Comparison of ENCODE assay signal across 13 cellular contexts in the genomic region with DNA sequence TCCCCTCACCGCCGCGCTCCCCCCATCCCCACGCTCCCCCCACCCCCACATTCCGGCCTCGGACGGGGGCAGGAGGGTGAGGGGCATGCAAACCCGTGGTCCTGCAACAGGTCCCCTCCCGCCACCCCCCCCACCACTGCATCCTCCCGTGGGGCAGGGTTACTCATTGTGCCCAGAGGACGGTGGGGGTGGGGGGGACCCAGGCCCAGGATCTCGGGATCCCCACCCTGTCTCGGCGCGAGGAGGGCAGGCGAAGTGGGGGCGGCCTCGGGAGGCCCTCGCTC. TPM values are rescaled to one million over a fixed set of nuclear protein-coding genes. Genes with fewer than 3 reads are reported as not detected.
DNase-seq lines count a peak whose midpoint lies in the region; ATAC-seq, FAIRE-seq and TF ChIP-seq lines count a peak whose summit lies in the region.
"Had no signal": no experiment of that assay in that cellular context is flagged by ENCODE, and none has a peak within 500 bp of the region (broad histone marks: within the 10 kb centered on the region; RNA-seq: fewer than 3 reads in every experiment).

No MANE protein-coding gene starts in this region.

- TF ChIP-seq RAD21 in K562 (CRISPR knock-in tag; conservative IDR thresholded peaks at IDR 0.05 in 1 of 2, IDR thresholded peaks at IDR 0.05 in 1 of 2) = no peak

- H3K4me1 ChIP-seq in cardiac muscle cell (ENCODE audit: low read depth) (no peaks in the 10 kb centered on the region), K562 (replicated peaks in 1 of 2; ENCODE audit: control insufficient read depth in 2 of 2, insufficient read depth in 2 of 2, low read length in 2 of 2) (peaks cover 0 to 71% of the 10 kb centered on the region in 2 experiments; a peak in 4 of 5 replicates), right lobe of liver (no peaks in the 10 kb centered on the region), upper lobe of left lung (peaks cover 6 to 24% (median 17%) of the 10 kb centered on the region in 4 donors)

- H3K36me3 ChIP-seq in cardiac muscle cell = no peaks in the 10 kb centered on the region
- H3K36me3 ChIP-seq in K562 (ENCODE audit: control insufficient read depth, insufficient read depth, low read length) = no peaks in the 10 kb centered on the region
- no peaks in the 10 kb centered on the region for H3K36me3 ChIP-seq in right lobe of liver
- H3K36me3 ChIP-seq in upper lobe of left lung = no peaks in the 10 kb centered on the region
- H3K36me3 ChIP-seq: thyroid gland had no signal

- intact Hi-C loops in left ventricle myocardium superior (cut with micrococcal nuclease) = no loop called here
- intact Hi-C loops in K562 (cut with micrococcal nuclease) = no loop called here
- intact Hi-C loops in right lobe of liver (cut with DNase I) = no loop called here

- BruUV-seq in K562 (replicated peaks; lab: Mats Ljungman, UMichigan) = no TSS peak

- TF ChIP-seq EP300 in K562 (IDR thresholded peaks at IDR 0.05; ENCODE audit: low read length) (no peak), upper lobe of left lung (IDR thresholded peaks at IDR 0.05) (no peak)

- no peaks in the 10 kb centered on the region; the same call in 1 of the 2 replicates for H4K20me1 ChIP-seq in K562 (replicated peaks; ENCODE audit: control insufficient read depth, insufficient read depth, low read length)

- peak overlapping the region; percentile 83 for H3K4me2 ChIP-seq in K562 (ENCODE audit: insufficient read depth, low read length)

- H3K79me2 ChIP-seq in K562 (ENCODE audit: control insufficient read depth, insufficient read depth, low read length) = no peaks in the 10 kb centered on the region

- H3K27me3 ChIP-seq in cardiac muscle cell = peaks cover 28% of the 10 kb centered on the region
- peaks cover 0 to 14% of the 10 kb centered on the region in 2 experiments; a peak in 1 of 5 replicates for H3K27me3 ChIP-seq in K562 (ENCODE audit: control insufficient read depth in 2 of 2, insufficient read depth in 2 of 2, low read length in 2 of 2)
- no peaks in the 10 kb centered on the region for H3K27me3 ChIP-seq in right lobe of liver
- H3K27me3 ChIP-seq in upper lobe of left lung = no peaks in the 10 kb centered on the region
- H3K27me3 ChIP-seq: thyroid gland had no signal

- peak overlapping the region; percentile 82 for H2AFZ ChIP-seq in K562 (ENCODE audit: low read depth, low read length)

- H3K4me3 ChIP-seq in cardiac muscle cell = peak overlapping the region; percentile 43
- H3K4me3 ChIP-seq in K562 = peak overlapping the region; percentile 44
- peak overlapping the region; percentile 14 to 40 (median 16) for H3K4me3 ChIP-seq in right lobe of liver
- H3K4me3 ChIP-seq in upper lobe of left lung = peak overlapping the region; percentile 10 to 51 (median 50)

- TF ChIP-seq CTCF in cardiac muscle cell (IDR thresholded peaks at IDR 0.05; ENCODE audit: low read depth, low read length) (no peak), K562 (IDR thresholded peaks at IDR 0.05 in 2 of 3, conservative IDR thresholded peaks at IDR 0.05 in 1 of 3; ENCODE audit: insufficient read depth in 2 of 3, low read depth in 1 of 3, low read length in 3 of 3) (no peak), right lobe of liver (IDR thresholded peaks at IDR 0.05) (no peak), upper lobe of left lung (IDR thresholded peaks at IDR 0.05) (no peak)

- 6% methylated on average over 7 of the region's 19 CpGs for WGBS in K562 (ENCODE audit: insufficient coverage, low coverage, missing lambda C conversion rate)
- WGBS in right lobe of liver (ENCODE audit: insufficient coverage, low coverage, low lambda C conversion rate, missing lambda C conversion rate) = 0% methylated on average over 5 of the region's 19 CpGs
- 2% methylated on average over 9 of the region's 19 CpGs; no CpG with 5 or more reads in 1 of the 2 donors for WGBS in upper lobe of left lung, 2 donors

- H3K27ac ChIP-seq in cardiac muscle cell = no peak overlapping the region
- H3K27ac ChIP-seq in K562 (ENCODE audit: extremely low read depth, low read depth, low read length) = peak overlapping the region; percentile 55; the same call in 1 of the 3 replicates
- no peak overlapping the region for H3K27ac ChIP-seq in right lobe of liver
- H3K27ac ChIP-seq in upper lobe of left lung = no peak overlapping the region
- H3K27ac ChIP-seq: thyroid gland had no signal

- CTCF ChIA-PET in K562 (lab: Yijun Ruan, JAX; ENCODE audit: low intra/inter-chr PET ratio) = no interaction called here

- POLR2A ChIA-PET in K562 (lab: Yijun Ruan, JAX) = no interaction called here

- FAIRE-seq in K562 (lab: Jason Lieb, UNC) = no peak
- no peak for FAIRE-seq in GM12892 (lab: Jason Lieb, UNC)

- DNase-seq in cardiac muscle cell (ENCODE audit: low read depth in 1 of 2, low spot score in 1 of 2) = no peak
- no peak for DNase-seq in left ventricle myocardium superior
- no peak for DNase-seq in K562 (ENCODE audit: extremely low read depth in 1 of 4, low spot score in 3 of 4)
- no peak for DNase-seq in right lobe of liver
- no peak for DNase-seq in upper lobe of left lung
- DNase-seq in activated CD4-positive, alpha-beta T cell treated with anti-CD3 and anti-CD28 coated beads for 1 hour = no peak
- no peak for DNase-seq in activated CD4-positive, alpha-beta T cell treated with anti-CD3 and anti-CD28 coated beads, Interleukin-2, amount 50 U/mL, for 48 hours
- no peak for DNase-seq in GM12892 (ENCODE audit: insufficient read length)
- DNase-seq: GOT3, thyroid gland had no signal

- in situ Hi-C loops in K562 (cut with MboI) = no loop called here

- peaks cover 3% of the 10 kb centered on the region for H3K9me1 ChIP-seq in K562 (ENCODE audit: control insufficient read depth, insufficient read depth, low read length)

- H3K9me3 ChIP-seq in cardiac muscle cell (ENCODE audit: low read depth) (no peaks in the 10 kb centered on the region), K562 (replicated peaks; ENCODE audit: control insufficient read depth, insufficient read depth, low read depth, low read length) (no peaks in the 10 kb centered on the region), right lobe of liver (no peaks in the 10 kb centered on the region), upper lobe of left lung (no peaks in the 10 kb centered on the region)
- H3K9me3 ChIP-seq: thyroid gland had no signal

- peak overlapping the region; percentile 59 to 96; a peak in 3 of 4 replicates for H3K9ac ChIP-seq in K562 (ENCODE audit: insufficient read depth in 1 of 2, low read depth in 2 of 2, low read length in 2 of 2)

- ATAC-seq in left ventricle myocardium superior (no peak), K562 (no peak), right lobe of liver (no peak), upper lobe of left lung (ENCODE audit: low FRiP score in 2 of 2) (no peak)

- TF ChIP-seq POLR2A in K562 (conservative IDR thresholded peaks at IDR 0.05) = no peak
- no peak for TF ChIP-seq POLR2A in right lobe of liver (IDR thresholded peaks at IDR 0.05)
- no peak for TF ChIP-seq POLR2A in upper lobe of left lung (IDR thresholded peaks at IDR 0.05)
- TF ChIP-seq POLR2A in GM12892 (IDR thresholded peaks at IDR 0.05; ENCODE audit: low read depth, low read length) = no peak

RNA-seq across cellular contexts. Expression of a gene that starts 8.5 kb away (rescaled TPM):
- total RNA-seq in cardiac muscle cell = 3.1 and 39.4 TPM in 2 replicates
- 10.9 and 36.3 TPM in 2 replicates for polyA plus RNA-seq in cardiac muscle cell
- total RNA-seq in left ventricle myocardium superior = not detected
- total RNA-seq in K562 (2011; cell fraction: chromatin; rRNA removed; ENCODE audit: low replicate concordance) = 1.7 and 10.2 TPM in 2 replicates
- 8.4 and 9.0 TPM in 2 replicates for total RNA-seq in K562 (2011; cell fraction: nucleolus; rRNA removed)
- total RNA-seq in K562 (2011; cell fraction: nucleoplasm; rRNA removed) = 3.0 and 3.2 TPM in 2 replicates
- total RNA-seq in K562 (2014; rRNA removed) = 0.54 and 0.86 TPM in 2 replicates
- total RNA-seq in K562 (2014; rRNA removed; fragmentation: Illumina TruSeq; extraction: Trizol) = not detected in 2 replicates
- total RNA-seq in K562 (2015; rRNA removed; fragmentation: Illumina TruSeq; extraction: Trizol) = 0.15 and 0.29 TPM in 2 replicates
- 1.1 and 1.3 TPM in 2 replicates for total RNA-seq in K562 (2021)
- 0.39 and 1.9 TPM in 2 replicates for polyA plus RNA-seq in K562 (2011; rRNA removed)
- polyA plus RNA-seq in K562 (2011; cell fraction: cytosol; rRNA removed) = 0.94 and 0.97 TPM in 2 replicates
- polyA plus RNA-seq in K562 (2011; cell fraction: nucleus; rRNA removed) = 21.9 and 26.1 TPM in 2 replicates
- polyA plus RNA-seq in K562 (2012) = 0.74 and 1.7 TPM in 2 replicates
- polyA plus RNA-seq in K562 (2014; fragmentation: Illumina TruSeq; extraction: Trizol) = 0.36 and 0.47 TPM in 2 replicates
- not detected for polyA plus RNA-seq in K562 (2014; fragmentation: Nextera tagmentation; extraction: Ambion mirVana)
- polyA plus RNA-seq in K562 (2014; rRNA removed) = 2.2 and 2.4 TPM in 2 replicates
- not detected in 2 replicates for polyA minus RNA-seq in K562 (2011; rRNA and poly(A)+ RNA removed)
- polyA minus RNA-seq in K562 (2011; cell fraction: cytosol; rRNA and poly(A)+ RNA removed) = 0.76 TPM in 1 of 2 replicates, not detected in the other
- 1.9 and 3.9 TPM in 2 replicates for polyA minus RNA-seq in K562 (2011; cell fraction: nucleus; rRNA and poly(A)+ RNA removed)
- total RNA-seq in right lobe of liver = 10 to 100 TPM in 2 of 6 experiments, 1 to 10 TPM in 1, under 1 TPM in 1, not detected in 2; 0.19 to 19.3 (median 6.8) TPM
- total RNA-seq in upper lobe of left lung = 100 to 1,000 TPM in 4 of 6 donors, 10 to 100 TPM in 2; 71.0 to 320 (median 174) TPM
- polyA plus RNA-seq in GM12892 (2012; ENCODE audit: missing spikeins) = not detected
- total RNA-seq: dermis blood vessel endothelial cell had no signal

RNA-seq across cellular contexts. Expression of a gene that starts 20.3 kb away (rescaled TPM):
- 0.92 and 1.5 TPM in 2 replicates for total RNA-seq in cardiac muscle cell
- polyA plus RNA-seq in cardiac muscle cell = 0.78 and 1.4 TPM in 2 replicates
- not detected for total RNA-seq in left ventricle myocardium superior
- total RNA-seq in K562 (2011; cell fraction: chromatin; rRNA removed; ENCODE audit: low replicate concordance) = 0.37 TPM in 1 of 2 replicates, not detected in the other
- 0.33 TPM in 1 of 2 replicates, not detected in the other for total RNA-seq in K562 (2011; cell fraction: nucleolus; rRNA removed)
- not detected in 2 replicates for total RNA-seq in K562 (2011; cell fraction: nucleoplasm; rRNA removed)
- 0.16 and 0.18 TPM in 2 replicates for total RNA-seq in K562 (2014; rRNA removed)
- total RNA-seq in K562 (2014; rRNA removed; fragmentation: Illumina TruSeq; extraction: Trizol) = not detected in 2 replicates
- total RNA-seq in K562 (2015; rRNA removed; fragmentation: Illumina TruSeq; extraction: Trizol) = not detected in 2 replicates
- 0.07 and 0.11 TPM in 2 replicates for total RNA-seq in K562 (2021)
- 0.03 TPM in 1 of 2 replicates, not detected in the other for polyA plus RNA-seq in K562 (2011; rRNA removed)
- 0.03 and 0.12 TPM in 2 replicates for polyA plus RNA-seq in K562 (2011; cell fraction: cytosol; rRNA removed)
- polyA plus RNA-seq in K562 (2011; cell fraction: nucleus; rRNA removed) = 0.08 and 0.09 TPM in 2 replicates
- polyA plus RNA-seq in K562 (2012) = 0.11 and 0.12 TPM in 2 replicates
- not detected in 2 replicates for polyA plus RNA-seq in K562 (2014; fragmentation: Illumina TruSeq; extraction: Trizol)
- polyA plus RNA-seq in K562 (2014; fragmentation: Nextera tagmentation; extraction: Ambion mirVana) = not detected
- not detected in 2 replicates for polyA plus RNA-seq in K562 (2014; rRNA removed)
- not detected in 2 replicates for polyA minus RNA-seq in K562 (2011; rRNA and poly(A)+ RNA removed)
- not detected in 2 replicates for polyA minus RNA-seq in K562 (2011; cell fraction: cytosol; rRNA and poly(A)+ RNA removed)
- not detected in 2 replicates for polyA minus RNA-seq in K562 (2011; cell fraction: nucleus; rRNA and poly(A)+ RNA removed)
- 1 to 10 TPM in 1 of 6 experiments, under 1 TPM in 4, not detected in 1; 0.12 to 3.3 (median 0.15) TPM for total RNA-seq in right lobe of liver
- 1 to 10 TPM in 3 of 6 donors, under 1 TPM in 3; 0.39 to 4.2 (median 1.2) TPM for total RNA-seq in upper lobe of left lung
- 0.40 TPM for polyA plus RNA-seq in GM12892 (2012; ENCODE audit: missing spikeins)
- total RNA-seq: dermis blood vessel endothelial cell; liver; T-helper 1 cell treated with Interleukin-12 subunit alpha and Interleukin-12 subunit beta and Interleukin-4 antibody, amounts not matched to agents 30 ng/mL and 1 ng/mL, for 36 hours; thyroid gland had no signal

RNA-seq across cellular contexts. Expression of a gene that starts 25.7 kb away (rescaled TPM):
- total RNA-seq in cardiac muscle cell (25.8 and 31.8 TPM in 2 replicates), left ventricle myocardium superior (8.1 TPM), K562 (2014; rRNA removed) (18.3 and 26.8 TPM in 2 replicates), K562 (2014; rRNA removed; fragmentation: Illumina TruSeq; extraction: Trizol) (7.4 and 8.2 TPM in 2 replicates), K562 (2015; rRNA removed; fragmentation: Illumina TruSeq; extraction: Trizol) (6.4 and 7.5 TPM in 2 replicates), K562 (2021) (12.4 and 14.3 TPM in 2 replicates), right lobe of liver (10 to 100 TPM in 1 of 6 experiments, 1 to 10 TPM in 5; 2.3 to 11.2 (median 3.1) TPM), upper lobe of left lung (10 to 100 TPM; 12.3 to 50.1 (median 17.7) TPM)
- polyA plus RNA-seq in cardiac muscle cell (4.1 and 9.5 TPM in 2 replicates), K562 (2011; rRNA removed) (6.9 and 9.7 TPM in 2 replicates), K562 (2014; fragmentation: Illumina TruSeq; extraction: Trizol) (7.4 and 7.5 TPM in 2 replicates), K562 (2014; fragmentation: Nextera tagmentation; extraction: Ambion mirVana) (under 1 TPM; 0.70 to 0.80 TPM), K562 (2014; rRNA removed) (33.9 and 60.6 TPM in 2 replicates)
- 47.1 and 61.9 TPM in 2 replicates for total RNA-seq in K562 (2011; cell fraction: chromatin; rRNA removed; ENCODE audit: low replicate concordance)
- total RNA-seq in K562 (2011; cell fraction: nucleolus; rRNA removed) = 22.5 and 24.7 TPM in 2 replicates
- total RNA-seq in K562 (2011; cell fraction: nucleoplasm; rRNA removed) = 21.5 and 25.0 TPM in 2 replicates
- 5.1 and 5.2 TPM in 2 replicates for polyA plus RNA-seq in K562 (2011; cell fraction: cytosol; rRNA removed)
- 12.6 and 18.5 TPM in 2 replicates for polyA plus RNA-seq in K562 (2011; cell fraction: nucleus; rRNA removed)
- polyA plus RNA-seq in K562 (2012) = 6.3 and 7.9 TPM in 2 replicates
- polyA minus RNA-seq in K562 (2011; rRNA and poly(A)+ RNA removed) = 16.9 and 19.1 TPM in 2 replicates
- polyA minus RNA-seq in K562 (2011; cell fraction: cytosol; rRNA and poly(A)+ RNA removed) = 7.0 and 9.8 TPM in 2 replicates
- 9.3 and 12.1 TPM in 2 replicates for polyA minus RNA-seq in K562 (2011; cell fraction: nucleus; rRNA and poly(A)+ RNA removed)
- 3.6 TPM for polyA plus RNA-seq in GM12892 (2012; ENCODE audit: missing spikeins)
